Comparison of ENCODE assay signal across 8 cellular contexts in genomic region chr2:207149253-207150213, GRCh38.
DNase-seq lines count a peak whose midpoint lies in the region; ATAC-seq and TF ChIP-seq lines count a peak whose summit lies in the region.

No MANE protein-coding gene starts in this region.

- CTCF ChIA-PET in RWPE1 (lab: Yijun Ruan, JAX) = interaction anchor here (0.6 kb wide), 1 partner anchor 158 kb away, joined by 3 read pairs; no protein-coding TSS in a partner anchor

- ATAC-seq in GM18858 (IDR thresholded peaks at IDR 0.05; ENCODE audit: unreplicated experiment) (peak; percentile 76), HG02610 (IDR thresholded peaks at IDR 0.05; ENCODE audit: unreplicated experiment) (peak; percentile 89)

- TF ChIP-seq CTCF in RWPE1 (conservative IDR thresholded peaks at IDR 0.05; ENCODE audit: low read depth) = no peak

- no peak for DNase-seq in RWPE1 (ENCODE audit: low spot score)
- DNase-seq in kidney glomerular epithelial cell (lab: John Stamatoyannopoulos, UW) = peak; percentile 12
- DNase-seq in SIG-M5 (lab: John Stamatoyannopoulos, UW) = no peak
- DNase-seq in KG1 (lab: John Stamatoyannopoulos, UW) = no peak
- DNase-seq in activated CD8-positive, alpha-beta memory T cell treated with anti-CD3 and anti-CD28 coated beads, Interleukin-2, amount 50 U/mL, for 4 hours = no peak
- no peak for DNase-seq in putamen (ENCODE audit: low spot score)

- peak overlapping the region; percentile 69 for H3K27ac ChIP-seq in RWPE1

- POLR2A ChIA-PET in RWPE1 (lab: Yijun Ruan, JAX; ENCODE audit: low non-redundant PET) = no interaction called here
